Comparison of ENCODE assay signal across 22 cellular contexts in genomic region chr1:84930831-84931230, GRCh38. TPM values are rescaled to one million over a fixed set of nuclear protein-coding genes. Genes with fewer than 3 reads are reported as not detected.
"Had no signal": no experiment of that assay in that cellular context is flagged by ENCODE, and none has a peak within 500 bp of the region (broad histone marks: within the 10 kb centered on the region; RNA-seq: fewer than 3 reads in every experiment).

No MANE protein-coding gene starts in this region.

- H3K4me3 Mint-ChIP-seq: activated CD4-positive, alpha-beta memory T cell treated with anti-CD3 and anti-CD28 coated beads for 36 hours; activated CD4-positive, alpha-beta T cell treated with anti-CD3 and anti-CD28 coated beads, Interleukin-2, amount 10 ng/mL, durations not matched to agents 7 days and 5 days; activated naive CD4-positive, alpha-beta T cell treated with anti-CD3 and anti-CD28 coated beads for 36 hours; activated naive CD8-positive, alpha-beta T cell; activated T-cell treated with anti-CD3 and anti-CD28 coated beads, Interleukin-2, amount 50 U/mL, for 4 hours had no signal

- H3K9me3 Mint-ChIP-seq: activated CD4-positive, alpha-beta memory T cell treated with anti-CD3 and anti-CD28 coated beads for 36 hours; activated CD4-positive, alpha-beta T cell treated with anti-CD3 and anti-CD28 coated beads, Interleukin-2, amount 10 ng/mL, durations not matched to agents 7 days and 5 days; activated naive CD4-positive, alpha-beta T cell treated with anti-CD3 and anti-CD28 coated beads for 36 hours; activated T-cell treated with anti-CD3 and anti-CD28 coated beads, Interleukin-2, amount 50 U/mL, for 4 hours had no signal

- H3K27me3 Mint-ChIP-seq: activated CD4-positive, alpha-beta memory T cell treated with anti-CD3 and anti-CD28 coated beads for 36 hours; activated CD4-positive, alpha-beta T cell treated with anti-CD3 and anti-CD28 coated beads, Interleukin-2, amount 10 ng/mL, durations not matched to agents 7 days and 5 days; activated naive CD8-positive, alpha-beta T cell had no signal

- H3K27ac ChIP-seq: adrenal gland, KMS-11 had no signal

- DNase-seq: activated CD4-positive, alpha-beta memory T cell treated with anti-CD3 and anti-CD28 coated beads for 36 hours; activated CD4-positive, CD25-positive, alpha-beta regulatory T cell; activated CD8-positive, alpha-beta memory T cell treated with anti-CD3 and anti-CD28 coated beads for 24 hours; activated gamma-delta T cell; activated naive CD4-positive, alpha-beta T cell treated with anti-CD3 and anti-CD28 coated beads for 36 hours; activated T-cell treated with anti-CD3 and anti-CD28 coated beads, Interleukin-2, amount 50 U/mL, for 4 hours; adrenal gland; anterior cingulate cortex; central memory CD4-positive, alpha-beta T cell; NCI-H1092 treated with DMSO at 0.1 percent for 48 hours; NCI-H1417 treated with DMSO at 0.1 percent for 48 hours; NCI-H1694 treated with DMSO at 0.1 percent for 48 hours; NCI-H2029 treated with DMSO at 0.1 percent for 48 hours; NCI-H510A treated with DMSO at 0.1 percent for 48 hours; NCI-H69; SIG-M5; T-helper 2 cell; T1000 had no signal

- H3K9me3 ChIP-seq: adrenal gland had no signal

- H3K27ac Mint-ChIP-seq: activated CD4-positive, alpha-beta memory T cell treated with anti-CD3 and anti-CD28 coated beads for 36 hours; activated CD4-positive, alpha-beta T cell treated with anti-CD3 and anti-CD28 coated beads, Interleukin-2, amount 10 ng/mL, durations not matched to agents 7 days and 5 days; activated naive CD4-positive, alpha-beta T cell treated with anti-CD3 and anti-CD28 coated beads for 36 hours; activated naive CD8-positive, alpha-beta T cell had no signal

RNA-seq across cellular contexts. Expression of gene LPAR3, which starts 37.8 kb away (rescaled TPM):
- total RNA-seq: chondrocyte had no signal
